In the genomic region with DNA sequence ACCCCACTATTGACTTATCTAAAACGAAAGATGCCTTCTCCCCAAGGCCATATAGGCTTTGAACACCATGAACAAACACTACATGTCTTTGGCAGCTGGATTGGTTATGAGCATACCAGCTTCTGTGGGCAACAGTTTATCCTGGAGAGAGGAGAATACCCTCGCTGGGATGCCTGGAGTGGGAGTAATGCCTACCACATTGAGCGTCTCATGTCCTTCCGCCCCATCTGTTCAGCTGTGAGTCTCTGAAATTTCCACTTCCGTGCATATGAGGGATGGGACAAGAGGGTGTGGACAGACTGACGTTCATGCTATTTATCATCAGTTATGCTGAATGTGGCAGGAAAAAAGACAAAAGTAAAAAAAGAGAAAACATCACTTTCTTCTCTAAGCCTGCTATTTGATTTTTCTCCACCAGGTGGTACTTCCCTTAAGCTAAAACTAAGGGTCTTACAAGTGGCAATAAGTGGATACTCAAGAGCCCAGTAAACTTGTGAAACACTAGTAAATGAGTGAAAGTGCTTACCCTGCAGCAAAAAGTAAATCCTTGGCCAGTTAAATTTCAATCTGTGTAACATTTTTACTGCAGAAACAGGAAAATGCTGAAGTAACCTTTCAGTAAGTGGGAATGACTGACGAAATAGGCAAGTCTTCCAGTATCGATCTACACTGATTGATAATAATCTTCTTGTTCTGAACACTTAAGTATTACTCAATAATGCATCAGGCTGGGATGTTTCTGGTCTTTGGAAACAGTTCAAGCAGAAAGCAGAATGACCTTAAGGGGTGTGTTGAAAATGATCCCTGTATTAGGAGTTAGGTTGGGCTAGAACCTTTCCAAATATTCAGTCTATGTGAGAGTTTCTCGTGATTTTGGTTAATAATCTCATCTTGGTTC, we compare ENCODE assay signal across 7 cellular contexts. TPM values are rescaled to one million over a fixed set of nuclear protein-coding genes. Genes with fewer than 3 reads are reported as not detected.
DNase-seq lines count a peak whose midpoint lies in the region; ATAC-seq, FAIRE-seq and TF ChIP-seq lines count a peak whose summit lies in the region.

No MANE protein-coding gene starts in this region.

- no peaks in the 10 kb centered on the region for H3K36me3 ChIP-seq in GM06990 (ENCODE audit: control insufficient read depth, insufficient read depth, low read length)
- 0 out of 8 replicates have a peak, but pooled peaks cover 0 to 5% (median 0%) of the 10 kb centered on the region in 4 experiments for H3K36me3 ChIP-seq in H1 (ENCODE audit: control insufficient read depth in 2 of 4, insufficient read depth in 4 of 4, low read length in 3 of 4)

- peaks cover 0 to 3% (median 0%) of the 10 kb centered on the region in 4 experiments; a peak in 1 of 7 replicates for H3K4me1 ChIP-seq in H1 (replicated peaks in 1 of 4; ENCODE audit: control insufficient read depth in 3 of 4, insufficient read depth in 4 of 4, low read length in 3 of 4)

- H4K5ac ChIP-seq in H1 (ENCODE audit: insufficient read length, low read depth, low read length), result no peak overlapping the region

- no peak overlapping the region for H3K14ac ChIP-seq in H1 (ENCODE audit: insufficient read length)

- intact Hi-C loops in activated T-helper 2 cell treated with anti-CD3 and anti-CD28 coated beads, Interferon-gamma antibody, Interleukin-2, Interleukin-4, amounts not matched to agents 10 μg/mL and 5 μg/mL and 100 μg/mL, durations not matched to agents 14 hours and 24 hours and 36 hours (cut with micrococcal nuclease), result no loop called here

- POLR2A ChIA-PET in H1 (lab: Charles Lee; ENCODE audit: partially characterized antibody), result interaction anchor here (1.0 to 3.5 kb wide), 7 partner anchors 7 to 92 kb away, joined by 3 to 13 read pairs (median 3); a partner anchor contains a TSS

- no peaks in the 10 kb centered on the region for H3K9me3 ChIP-seq in H1 (ENCODE audit: insufficient read depth in 2 of 2, low read depth in 1 of 2, low read length in 1 of 2)

- H4K91ac ChIP-seq in H1 (replicated peaks; ENCODE audit: insufficient read length, low read length), result no peak overlapping the region

- H2BK120ac ChIP-seq in H1 (replicated peaks; ENCODE audit: low read depth, low read length), result no peak overlapping the region

- no peak overlapping the region for H3K4me3 Mint-ChIP-seq in activated T-helper 2 cell treated with anti-CD3 and anti-CD28 coated beads, Interferon-gamma antibody, Interleukin-2, Interleukin-4, amounts not matched to agents 10 μg/mL and 5 μg/mL and 100 μg/mL, durations not matched to agents 14 hours and 24 hours and 36 hours (ENCODE audit: low read depth)

- DNase-seq in GM06990 (ENCODE audit: extremely low read depth, insufficient read length), result no peak
- peak; percentile 71 for DNase-seq in NB4 (ENCODE audit: low read depth)
- DNase-seq in H1 (ENCODE audit: low read depth in 1 of 2, low spot score in 2 of 2), result no peak
- DNase-seq in renal cortical epithelial cell (ENCODE audit: low read depth), result peak; percentile 63
- DNase-seq in activated T-helper 2 cell treated with anti-CD3 and anti-CD28 coated beads, Interferon-gamma antibody, Interleukin-2, Interleukin-4, amounts not matched to agents 10 μg/mL and 5 μg/mL and 100 μg/mL, durations not matched to agents 14 hours and 24 hours and 36 hours (ENCODE audit: low spot score), result no peak
- no peak for DNase-seq in GM19240 (ENCODE audit: insufficient read length, low spot score)

- no peak overlapping the region for H2BK20ac ChIP-seq in H1 (ENCODE audit: low read length)

- no peak overlapping the region for H3K4me2 ChIP-seq in H1 (ENCODE audit: insufficient read depth in 1 of 2, low read depth in 2 of 2, low read length in 2 of 2)

- no peak overlapping the region for H2BK5ac ChIP-seq in H1 (ENCODE audit: low read depth, low read length)

- FAIRE-seq in H1 (lab: Jason Lieb, UNC), result no peak

- H2BK12ac ChIP-seq in H1 (ENCODE audit: low read depth, low read length), result no peak overlapping the region

- peaks cover 16% of the 10 kb centered on the region for H3K36me3 Mint-ChIP-seq in activated T-helper 2 cell treated with anti-CD3 and anti-CD28 coated beads, Interferon-gamma antibody, Interleukin-2, Interleukin-4, amounts not matched to agents 10 μg/mL and 5 μg/mL and 100 μg/mL, durations not matched to agents 14 hours and 24 hours and 36 hours (ENCODE audit: low read depth)

- no peak for ATAC-seq in HG03280 (IDR thresholded peaks at IDR 0.05; ENCODE audit: unreplicated experiment)

- no peaks in the 10 kb centered on the region for H3K79me2 ChIP-seq in H1 (ENCODE audit: control insufficient read depth in 1 of 2, insufficient read depth in 2 of 2, low read length in 2 of 2)

- no peak overlapping the region for H3K27ac ChIP-seq in H1 (ENCODE audit: low read depth, low read length)

- WGBS in H1 (ENCODE audit: extremely low coverage in 1 of 2, insufficient coverage in 1 of 2, insufficient read length in 1 of 2, insufficient replicate concordance in 2 of 2, low coverage in 1 of 2, low lambda C conversion rate in 2 of 2, missing lambda C conversion rate in 1 of 2), 2 experiments, result 72% methylated on average over 9 of the region's 9 CpGs; no CpG with 5 or more reads in 1 of the 2 experiments

- CTCF ChIA-PET in H1 (lab: Charles Lee; ENCODE audit: partially characterized antibody), result interaction anchor here (0.7 to 3.6 kb wide), 26 partner anchors 10 to 321 kb away, joined by 3 to 34 read pairs (median 5); no protein-coding TSS in a partner anchor

- H3K27me3 ChIP-seq in GM06990 (replicated peaks; ENCODE audit: control insufficient read depth, insufficient read depth, low read length) (no peaks in the 10 kb centered on the region), H1 (replicated peaks in 1 of 4; ENCODE audit: control insufficient read depth in 3 of 4, extremely low read depth in 1 of 4, insufficient read depth in 3 of 4, low read length in 3 of 4) (no peaks in the 10 kb centered on the region)

- H2BK15ac ChIP-seq in H1 (ENCODE audit: low read length), result no peak overlapping the region

- no peak overlapping the region for H3K23ac ChIP-seq in H1 (ENCODE audit: insufficient read length)

- H3K9ac ChIP-seq in H1 (replicated peaks in 1 of 4; ENCODE audit: extremely low read depth in 1 of 4, low read depth in 3 of 4, low read length in 3 of 4), result no peak overlapping the region

- H3K23me2 ChIP-seq in H1 (ENCODE audit: low read depth, low read length), result no peaks in the 10 kb centered on the region

- TF ChIP-seq EP300 in H1 (IDR thresholded peaks at IDR 0.05; ENCODE audit: borderline replicate concordance in 1 of 2, low read depth in 2 of 2, low read length in 2 of 2), result no peak

- TF ChIP-seq RAD21 in H1 (IDR thresholded peaks at IDR 0.05 in 1 of 2, conservative IDR thresholded peaks at IDR 0.05 in 1 of 2; ENCODE audit: low read depth in 2 of 2, low read length in 2 of 2), result peak; percentile 37

- peaks cover 0 to 6% of the 10 kb centered on the region in 2 experiments for H4K20me1 ChIP-seq in H1 (replicated peaks in 1 of 2; ENCODE audit: control insufficient read depth in 1 of 2, insufficient read depth in 2 of 2, low read length in 2 of 2)

- no peak overlapping the region for H3K4ac ChIP-seq in H1 (replicated peaks; ENCODE audit: insufficient read length, low read depth, low read length)

- no peak overlapping the region for H3K18ac ChIP-seq in H1 (ENCODE audit: extremely low read depth, low read length)

- H3K27ac Mint-ChIP-seq in activated T-helper 2 cell treated with anti-CD3 and anti-CD28 coated beads, Interferon-gamma antibody, Interleukin-2, Interleukin-4, amounts not matched to agents 10 μg/mL and 5 μg/mL and 100 μg/mL, durations not matched to agents 14 hours and 24 hours and 36 hours, result no peak overlapping the region

- H2AK5ac ChIP-seq in H1 (ENCODE audit: low read depth, low read length), result no peak overlapping the region

- H3K4me1 Mint-ChIP-seq in activated T-helper 2 cell treated with anti-CD3 and anti-CD28 coated beads, Interferon-gamma antibody, Interleukin-2, Interleukin-4, amounts not matched to agents 10 μg/mL and 5 μg/mL and 100 μg/mL, durations not matched to agents 14 hours and 24 hours and 36 hours (ENCODE audit: low read depth), result peaks cover 6% of the 10 kb centered on the region

- no peak overlapping the region for H3K56ac ChIP-seq in H1 (replicated peaks; ENCODE audit: insufficient read length, low read depth, low read length)

- no peaks in the 10 kb centered on the region for H3K27me3 Mint-ChIP-seq in activated T-helper 2 cell treated with anti-CD3 and anti-CD28 coated beads, Interferon-gamma antibody, Interleukin-2, Interleukin-4, amounts not matched to agents 10 μg/mL and 5 μg/mL and 100 μg/mL, durations not matched to agents 14 hours and 24 hours and 36 hours (ENCODE audit: low read depth)

- TF ChIP-seq CTCF in GM06990 (IDR thresholded peaks at IDR 0.05; ENCODE audit: insufficient read depth, low read length, poor library complexity, severe bottlenecking) (peak; percentile 40), NB4 (IDR thresholded peaks at IDR 0.05; ENCODE audit: low read depth, low read length) (peak; percentile 56), H1 (IDR thresholded peaks at IDR 0.05; ENCODE audit: control extremely low read depth in 1 of 3, insufficient read depth in 1 of 3, low read depth in 1 of 3, low read length in 3 of 3) (peak in 2 of 3 experiments; percentile 28 to 56; a peak in 2 of 4 replicates)

- no peaks in the 10 kb centered on the region for H3K9me3 Mint-ChIP-seq in activated T-helper 2 cell treated with anti-CD3 and anti-CD28 coated beads, Interferon-gamma antibody, Interleukin-2, Interleukin-4, amounts not matched to agents 10 μg/mL and 5 μg/mL and 100 μg/mL, durations not matched to agents 14 hours and 24 hours and 36 hours

- H4K8ac ChIP-seq in H1 (ENCODE audit: extremely low read depth, insufficient read depth, low read length), result no peak overlapping the region

- no peaks in the 10 kb centered on the region; the same call in 1 of the 2 replicates for H3K79me1 ChIP-seq in H1 (ENCODE audit: low read depth, low read length)

- H3K4me3 ChIP-seq in GM06990 (replicated peaks; ENCODE audit: low read depth, low read length) (no peak overlapping the region), NB4 (ENCODE audit: low read depth, low read length) (no peak overlapping the region), H1 (ENCODE audit: extremely low read depth in 1 of 4, insufficient read depth in 2 of 4, low read depth in 3 of 4, low read length in 4 of 4) (no peak overlapping the region)

- TF ChIP-seq POLR2A in NB4 (IDR thresholded peaks at IDR 0.05; ENCODE audit: extremely low read depth, insufficient read length) (no peak), H1 (IDR thresholded peaks at IDR 0.05; ENCODE audit: control extremely low read depth in 1 of 2, low read depth in 2 of 2, low read length in 2 of 2) (no peak)

- no peak overlapping the region for H2AFZ ChIP-seq in H1 (ENCODE audit: low read length)

RNA-seq across cellular contexts. Expression of a gene that starts 5.6 kb away (rescaled TPM):
- not detected in 2 replicates for total RNA-seq in H1 (2021; fragmentation: NEBNext Ultra II Directional; extraction: Animal tissue kit (Norgen Biotek cat#: 25700))
- polyA plus RNA-seq in H1 (2011; rRNA removed), result 0.11 TPM in 1 of 2 replicates, not detected in the other
- polyA plus RNA-seq in H1 (2011; cell fraction: cytosol; rRNA removed), result not detected
- polyA plus RNA-seq in H1 (2011; cell fraction: nucleus; rRNA removed), result not detected
- not detected in 4 replicates for polyA plus RNA-seq in H1 (2012, experiment 1 of 2)
- polyA plus RNA-seq in H1 (2012, experiment 2 of 2), result not detected
- polyA plus RNA-seq in H1 (2013, experiment 1 of 2), result not detected
- polyA plus RNA-seq in H1 (2013, experiment 2 of 2), result not detected
- polyA minus RNA-seq in H1 (2011; rRNA and poly(A)+ RNA removed), result not detected in 2 replicates
- not detected for polyA minus RNA-seq in H1 (2011; cell fraction: cytosol; rRNA and poly(A)+ RNA removed)
- not detected for polyA minus RNA-seq in H1 (2011; cell fraction: nucleus; rRNA and poly(A)+ RNA removed)
- not detected in 2 replicates for total RNA-seq in renal cortical epithelial cell
- total RNA-seq in activated T-helper 2 cell treated with anti-CD3 and anti-CD28 coated beads, Interferon-gamma antibody, Interleukin-2, Interleukin-4, amounts not matched to agents 10 μg/mL and 5 μg/mL and 100 μg/mL, durations not matched to agents 14 hours and 24 hours and 36 hours, result not detected in 2 replicates

RNA-seq across cellular contexts. Expression of a gene that starts 41.7 kb away (rescaled TPM):
- 118 TPM in 2 replicates for total RNA-seq in H1 (2021; fragmentation: NEBNext Ultra II Directional; extraction: Animal tissue kit (Norgen Biotek cat#: 25700))
- polyA plus RNA-seq in H1 (2011; rRNA removed), result 65.9 and 81.9 TPM in 2 replicates
- 39.1 TPM for polyA plus RNA-seq in H1 (2011; cell fraction: cytosol; rRNA removed)
- 61.3 TPM for polyA plus RNA-seq in H1 (2011; cell fraction: nucleus; rRNA removed)
- 27.8 to 41.0 TPM (median 36.0 TPM) in 4 replicates for polyA plus RNA-seq in H1 (2012, experiment 1 of 2)
- polyA plus RNA-seq in H1 (2012, experiment 2 of 2), result 2.3 TPM
- 38.1 TPM for polyA plus RNA-seq in H1 (2013, experiment 1 of 2)
- 34.7 TPM for polyA plus RNA-seq in H1 (2013, experiment 2 of 2)
- polyA minus RNA-seq in H1 (2011; rRNA and poly(A)+ RNA removed), result 21.6 and 27.7 TPM in 2 replicates
- polyA minus RNA-seq in H1 (2011; cell fraction: cytosol; rRNA and poly(A)+ RNA removed), result 70.2 TPM
- 77.7 TPM for polyA minus RNA-seq in H1 (2011; cell fraction: nucleus; rRNA and poly(A)+ RNA removed)
- 39.9 and 66.9 TPM in 2 replicates for total RNA-seq in renal cortical epithelial cell
- total RNA-seq in activated T-helper 2 cell treated with anti-CD3 and anti-CD28 coated beads, Interferon-gamma antibody, Interleukin-2, Interleukin-4, amounts not matched to agents 10 μg/mL and 5 μg/mL and 100 μg/mL, durations not matched to agents 14 hours and 24 hours and 36 hours, result 83.3 and 85.7 TPM in 2 replicates

Comparison
In these comparisons a context has a peak if more than half of its experiments do, and no peak if none do; other contexts are left out.
1. DNase-seq: peak in NB4 (single experiment) and renal cortical epithelial cell (single experiment); none in GM06990 (single experiment), H1 (0 of 2), activated T-helper 2 cell treated with anti-CD3 and anti-CD28 coated beads, Interferon-gamma antibody, Interleukin-2, Interleukin-4, amounts not matched to agents 10 μg/mL and 5 μg/mL and 100 μg/mL, durations not matched to agents 14 hours and 24 hours and 36 hours (single experiment) and GM19240 (single experiment).
2. Peak in every context shown above with its lines, with median percentiles within 50 percentile points of each other: CTCF ChIP-seq.